ENCODE assay signal across 15 cellular contexts in the genomic region with DNA sequence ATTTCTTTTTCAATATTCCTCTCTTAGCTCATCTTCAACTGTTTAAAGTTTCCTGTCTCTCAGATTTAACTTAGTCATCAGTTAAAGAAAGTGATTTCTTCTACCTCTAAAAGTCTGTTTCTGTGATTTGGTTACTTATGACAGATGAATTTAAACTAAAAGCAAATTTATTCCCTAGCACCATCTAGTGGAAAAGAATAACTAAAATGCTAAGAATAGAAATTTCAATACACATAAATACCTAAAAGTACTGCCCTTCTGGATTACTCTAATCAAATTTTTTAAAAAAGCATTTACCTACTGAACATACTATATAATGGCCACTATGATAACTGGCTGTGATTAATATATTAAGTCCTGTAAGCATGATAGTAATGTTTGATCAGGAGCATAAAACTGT. TPM values are rescaled to one million over a fixed set of nuclear protein-coding genes. Genes with fewer than 3 reads are reported as not detected.
DNase-seq lines count a peak whose midpoint lies in the region; ATAC-seq and TF ChIP-seq lines count a peak whose summit lies in the region.
"Had no signal": no experiment of that assay in that cellular context is flagged by ENCODE, and none has a peak within 500 bp of the region (broad histone marks: within the 10 kb centered on the region; RNA-seq: fewer than 3 reads in every experiment).

No MANE protein-coding gene starts in this region.

- H3K36me3 ChIP-seq in HCT116 (ENCODE audit: control insufficient read depth in 1 of 2, insufficient read depth in 2 of 2, low read length in 2 of 2) (peaks cover 7 to 22% of the 10 kb centered on the region in 2 experiments; a peak in 3 of 4 replicates), adipocyte (ENCODE audit: control insufficient read depth, insufficient read depth, low read length, severe bottlenecking) (peaks cover 93% of the 10 kb centered on the region), SJCRH30 (peaks cover 76% of the 10 kb centered on the region)

- H2AFZ ChIP-seq in HCT116 (ENCODE audit: low read depth, low read length, poor library complexity, severe bottlenecking) = no peak overlapping the region

- H3K79me2 ChIP-seq in HCT116 (ENCODE audit: insufficient read depth, low read length) = no peaks in the 10 kb centered on the region

- no peak for ATAC-seq in HCT116
- ATAC-seq: naive thymus-derived CD4-positive, alpha-beta T cell had no signal

- H3K4me3 Mint-ChIP-seq in CD14-positive monocyte = no peak overlapping the region
- H3K4me3 Mint-ChIP-seq: naive thymus-derived CD4-positive, alpha-beta T cell had no signal

- peak; percentile 27 for TF ChIP-seq CTCF in CD14-positive monocyte (IDR thresholded peaks at IDR 0.05)
- peak; percentile 3 to 42 (median 7); a peak in 3 of 6 replicates for TF ChIP-seq CTCF in HCT116 (IDR thresholded peaks at IDR 0.05 in 2 of 3, conservative IDR thresholded peaks at IDR 0.05 in 1 of 3; ENCODE audit: borderline replicate concordance in 1 of 3, insufficient read depth in 1 of 3, low read depth in 2 of 3, low read length in 2 of 3)

- H3K36me3 Mint-ChIP-seq in CD14-positive monocyte = peaks cover 62 to 63% of the 10 kb centered on the region in 2 donors

- H3K9ac ChIP-seq in HCT116 (ENCODE audit: low read length) (no peak overlapping the region), adipocyte (ENCODE audit: low read length) (no peak overlapping the region)

- no peaks in the 10 kb centered on the region for H3K9me2 ChIP-seq in HCT116 (ENCODE audit: insufficient read depth)

- POLR2A ChIA-PET in HCT116 (lab: Charles Lee) = no interaction called here

- H3K27me3 Mint-ChIP-seq in CD14-positive monocyte (ENCODE audit: low read depth in 3 of 3) = no peaks in the 10 kb centered on the region
- H3K27me3 Mint-ChIP-seq: naive thymus-derived CD4-positive, alpha-beta T cell had no signal

- H3K27ac Mint-ChIP-seq in CD14-positive monocyte = no peak overlapping the region

- peak; percentile 25; the same call in 1 of the 2 replicates for TF ChIP-seq RAD21 in HCT116 (IDR thresholded peaks at IDR 0.05; ENCODE audit: low read depth)

- no peaks in the 10 kb centered on the region for H3K4me1 Mint-ChIP-seq in CD14-positive monocyte

- intact Hi-C loops in CD14-positive monocyte (cut with micrococcal nuclease) (loop anchor here in 1 of 2 donors (10.0 kb wide), 1 partner anchor 620 kb away; no protein-coding TSS in a partner anchor), HCT116 (cut with micrococcal nuclease) (no loop called here)

- H3K4me2 ChIP-seq in HCT116 (ENCODE audit: low read length) = no peak overlapping the region

- no peaks in the 10 kb centered on the region for H3K4me1 ChIP-seq in HCT116 (ENCODE audit: control insufficient read depth in 1 of 2, insufficient read depth in 2 of 2, low read length in 2 of 2)
- H3K4me1 ChIP-seq in adipocyte (ENCODE audit: control insufficient read depth, insufficient read depth, low read length) = no peaks in the 10 kb centered on the region
- H3K4me1 ChIP-seq in SJCRH30 = no peaks in the 10 kb centered on the region

- RAD21 ChIA-PET in HCT116 (lab: Charles Lee; ENCODE audit: low non-redundant PET in 1 of 2, low total read pairs in 2 of 2, uncharacterized antibody in 2 of 2, unreplicated experiment in 2 of 2) = no interaction called here

- H3K27me3 ChIP-seq in HCT116 (ENCODE audit: insufficient read depth, low read length) (no peaks in the 10 kb centered on the region), adipocyte (replicated peaks; ENCODE audit: control insufficient read depth, insufficient read depth, low read length) (no peaks in the 10 kb centered on the region), SJCRH30 (no peaks in the 10 kb centered on the region)

- H3K27ac ChIP-seq in HCT116 (ENCODE audit: low read depth, low read length) = no peak overlapping the region
- no peak overlapping the region for H3K27ac ChIP-seq in SJCRH30

- no peak for TF ChIP-seq POLR2A in HCT116 (IDR thresholded peaks at IDR 0.05; ENCODE audit: borderline replicate concordance, extremely low read depth, insufficient read depth, insufficient read length)

- no peak for DNase-seq in CD14-positive monocyte (ENCODE audit: low spot score)
- no peak for DNase-seq in HCT116 (ENCODE audit: low read depth, low spot score)
- DNase-seq in adipocyte (ENCODE audit: low read depth) = peak; percentile 39
- DNase-seq in lung microvascular endothelial cell (ENCODE audit: low read depth in 2 of 2) = peak; percentile 10 to 17
- DNase-seq in NCI-H2081 treated with DMSO at 0.1 percent for 48 hours (lab: John Stamatoyannopoulos, UW) = no peak
- no peak for DNase-seq in NCI-H1417 treated with DMSO at 0.1 percent for 48 hours (lab: John Stamatoyannopoulos, UW)
- no peak for DNase-seq in SJCRH30
- DNase-seq in NCI-H510A treated with DMSO at 0.1 percent for 48 hours (lab: John Stamatoyannopoulos, UW) = no peak
- DNase-seq: activated CD4-positive, alpha-beta T cell treated with anti-CD3 and anti-CD28 coated beads, Interleukin-2, amount 50 U/mL, for 48 hours; activated naive CD4-positive, alpha-beta T cell; cerebellar nuclear complex; foreskin melanocyte; kidney; NCI-H187 treated with DMSO at 0.1 percent for 48 hours had no signal

- H3K9me3 ChIP-seq in HCT116 (ENCODE audit: control insufficient read depth in 1 of 2, insufficient read depth in 1 of 2, low read depth in 1 of 2, low read length in 2 of 2) = no peaks in the 10 kb centered on the region
- no peaks in the 10 kb centered on the region for H3K9me3 ChIP-seq in adipocyte (ENCODE audit: control insufficient read depth, low read length)
- H3K9me3 ChIP-seq in SJCRH30 (replicated peaks) = no peaks in the 10 kb centered on the region

- H3K4me3 ChIP-seq in HCT116 (replicated peaks in 1 of 2; ENCODE audit: low read depth in 1 of 2, low read length in 2 of 2) (no peak overlapping the region), adipocyte (ENCODE audit: low read length) (no peak overlapping the region), SJCRH30 (no peak overlapping the region)

- no peaks in the 10 kb centered on the region for H4K20me1 ChIP-seq in HCT116 (ENCODE audit: insufficient read depth)

- BruUV-seq in HCT116 (replicated peaks; lab: Mats Ljungman, UMichigan) = no TSS peak

- H3K9me3 Mint-ChIP-seq in CD14-positive monocyte = no peaks in the 10 kb centered on the region
- H3K9me3 Mint-ChIP-seq: naive thymus-derived CD4-positive, alpha-beta T cell had no signal

- CTCF ChIA-PET in HCT116 (lab: Charles Lee) = interaction anchor here (1.6 kb wide), 1 partner anchor 623 kb away, joined by 4 read pairs; no protein-coding TSS in a partner anchor

TF ChIP-seq in HCT116, 20 proteins besides CTCF, POLR2A, EP300 and RAD21:
- no peak for TF ChIP-seq JUND (IDR thresholded peaks at IDR 0.05)
- TF ChIP-seq ZNF274 (IDR thresholded peaks at IDR 0.05; ENCODE audit: low read depth, low read length) = no peak
- TF ChIP-seq TCF7L2 (IDR thresholded peaks at IDR 0.05; ENCODE audit: borderline replicate concordance, extremely low read depth, insufficient read depth, insufficient read length) = no peak
- TF ChIP-seq ZBTB33 (IDR thresholded peaks at IDR 0.05; ENCODE audit: extremely low read depth, insufficient replicate concordance, low read length) = no peak
- no peak for TF ChIP-seq SP1 (IDR thresholded peaks at IDR 0.05; ENCODE audit: low read depth)
- TF ChIP-seq EZH2phosphoT487 (IDR thresholded peaks at IDR 0.05; ENCODE audit: borderline replicate concordance) = no peak
- TF ChIP-seq ZFX (IDR thresholded peaks at IDR 0.05) = no peak
- no peak for TF ChIP-seq SRF (IDR thresholded peaks at IDR 0.05; ENCODE audit: low read depth)
- TF ChIP-seq, protein P1, sequence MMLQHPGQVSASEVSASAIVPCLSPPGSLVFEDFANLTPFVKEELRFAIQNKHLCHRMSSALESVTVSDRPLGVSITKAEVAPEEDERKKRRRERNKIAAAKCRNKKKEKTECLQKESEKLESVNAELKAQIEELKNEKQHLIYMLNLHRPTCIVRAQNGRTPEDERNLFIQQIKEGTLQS (IDR thresholded peaks at IDR 0.05) = no peak

RNA-seq across cellular contexts. Expression of gene ZCWPW2, which starts 14.0 kb away (rescaled TPM):
- polyA plus RNA-seq in CD14-positive monocyte = under 1 TPM; 0.35 to 0.41 TPM
- total RNA-seq in HCT116 (2021; ENCODE audit: unreplicated experiment) = 1.1 TPM
- polyA plus RNA-seq in HCT116 (2012) = 0.27 and 0.30 TPM in 2 replicates
- total RNA-seq in lung microvascular endothelial cell = under 0.01 and 0.20 TPM in 2 replicates
- total RNA-seq in SJCRH30 (2014; rRNA removed; shearing (Covaris generic)) = 0.43 and 0.97 TPM in 2 replicates

RNA-seq across cellular contexts. Expression of gene AZI2, which starts 14.1 kb away (rescaled TPM):
- 100 to 1,000 TPM in 1 of 2 donors, 10 to 100 TPM in 1; 99.3 to 134 TPM for polyA plus RNA-seq in CD14-positive monocyte
- total RNA-seq in HCT116 (2021; ENCODE audit: unreplicated experiment) (51.6 TPM), lung microvascular endothelial cell (22.6 and 28.3 TPM in 2 replicates)
- polyA plus RNA-seq in HCT116 (2012) = 29.8 and 41.4 TPM in 2 replicates
- 107 and 143 TPM in 2 replicates for total RNA-seq in SJCRH30 (2014; rRNA removed; shearing (Covaris generic))

Comparison
In these comparisons a context has a peak if more than half of its experiments do, and no peak if none do; other contexts are left out.
1. DNase-seq: peak in adipocyte (single experiment) and lung microvascular endothelial cell (2 of 2); none in CD14-positive monocyte (single experiment), HCT116 (single experiment), NCI-H2081 treated with DMSO at 0.1 percent for 48 hours (single experiment), NCI-H1417 treated with DMSO at 0.1 percent for 48 hours (single experiment), SJCRH30 (0 of 2) and NCI-H510A treated with DMSO at 0.1 percent for 48 hours (single experiment).